12 cellular contexts compared by ENCODE assay signal in the genomic region with DNA sequence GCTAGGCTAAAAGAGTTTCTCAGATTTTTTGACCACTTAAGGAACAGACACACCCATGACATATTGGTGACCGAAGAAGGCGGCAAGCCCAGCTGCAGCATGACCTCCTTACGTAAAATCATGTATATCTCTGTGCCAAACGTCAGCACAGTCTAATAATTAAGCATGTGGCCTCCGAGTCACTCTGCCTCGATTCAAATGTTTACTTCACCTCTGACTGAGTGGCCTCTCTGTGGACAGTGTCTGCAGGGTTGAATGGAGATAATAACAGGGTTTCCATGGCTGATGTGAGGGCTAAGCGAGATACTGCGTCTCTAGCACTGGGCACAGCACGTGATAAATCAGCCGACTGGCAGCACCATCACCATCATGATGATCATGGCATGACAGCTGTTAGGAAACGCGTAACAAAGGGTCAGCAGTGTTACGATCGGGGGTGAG.
DNase-seq lines count a peak whose midpoint lies in the region; ATAC-seq and TF ChIP-seq lines count a peak whose summit lies in the region.
"Had no signal": no experiment of that assay in that cellular context is flagged by ENCODE, and none has a peak within 500 bp of the region (broad histone marks: within the 10 kb centered on the region; RNA-seq: fewer than 3 reads in every experiment).

No MANE protein-coding gene starts in this region.

- TF ChIP-seq RAD21 in SK-N-SH (IDR thresholded peaks at IDR 0.05; ENCODE audit: low read length), result peak; percentile 14; the same call in 1 of the 2 replicates

- H3K9me3 Mint-ChIP-seq in activated T-helper 2 cell treated with anti-CD3 and anti-CD28 coated beads, Interferon-gamma antibody, Interleukin-2, Interleukin-4, amounts not matched to agents 10 μg/mL and 5 μg/mL and 100 μg/mL, durations not matched to agents 14 hours and 24 hours and 36 hours, result no peaks in the 10 kb centered on the region

- H3K36me3 ChIP-seq in ACC112 (ENCODE audit: insufficient read depth, low read length), result no peaks in the 10 kb centered on the region
- H3K36me3 ChIP-seq in SK-N-SH (replicated peaks in 1 of 2; ENCODE audit: control insufficient read depth in 1 of 2, insufficient read depth in 2 of 2, low read length in 1 of 2), result no peaks in the 10 kb centered on the region
- no peaks in the 10 kb centered on the region for H3K36me3 ChIP-seq in heart right ventricle
- H3K36me3 ChIP-seq in parathyroid adenoma (ENCODE audit: control insufficient read depth, insufficient read depth, low read length), result no peaks in the 10 kb centered on the region
- no peaks in the 10 kb centered on the region for H3K36me3 ChIP-seq in SJCRH30
- H3K36me3 ChIP-seq: Peyer's patch, tibial nerve had no signal

- no peak overlapping the region for H3K9ac ChIP-seq in SK-N-SH
- H3K9ac ChIP-seq in parathyroid adenoma, result no peak overlapping the region

- H3K9me3 ChIP-seq in SK-N-SH (peaks cover 2% of the 10 kb centered on the region), heart right ventricle (peaks cover 0 to 7% (median 0%) of the 10 kb centered on the region in 11 donors), parathyroid adenoma (ENCODE audit: control insufficient read depth, low read length) (no peaks in the 10 kb centered on the region), SJCRH30 (replicated peaks) (no peaks in the 10 kb centered on the region)
- H3K9me3 ChIP-seq: MG63, Peyer's patch, tibial nerve had no signal

- H3F3A ChIP-seq in SK-N-SH (replicated peaks; ENCODE audit: insufficient read depth), result no peaks in the 10 kb centered on the region

- 55% methylated on average over 14 of the region's 14 CpGs for WGBS in SK-N-SH (ENCODE audit: low lambda C conversion rate)
- WGBS in heart right ventricle, 2 donors, result 45 to 51% methylated on average over 14 of the region's 14 CpGs

- H3K4me3 ChIP-seq in ACC112 (ENCODE audit: low read depth, low read length), result peak overlapping the region; percentile 24
- no peak overlapping the region for H3K4me3 ChIP-seq in SK-N-SH (ENCODE audit: low read depth in 2 of 2, low read length in 1 of 2)
- H3K4me3 ChIP-seq in heart right ventricle, result peak overlapping the region in 3 of 10 donors; percentile 2 to 15 (median 6)
- no peak overlapping the region for H3K4me3 ChIP-seq in parathyroid adenoma (ENCODE audit: low read depth, low read length)
- H3K4me3 ChIP-seq in SJCRH30, result no peak overlapping the region
- H3K4me3 ChIP-seq: MG63, Peyer's patch, tibial nerve had no signal

- H3K27me3 Mint-ChIP-seq in activated T-helper 2 cell treated with anti-CD3 and anti-CD28 coated beads, Interferon-gamma antibody, Interleukin-2, Interleukin-4, amounts not matched to agents 10 μg/mL and 5 μg/mL and 100 μg/mL, durations not matched to agents 14 hours and 24 hours and 36 hours (ENCODE audit: low read depth), result no peaks in the 10 kb centered on the region

- H2AFZ ChIP-seq in ACC112 (ENCODE audit: low read length, unreplicated experiment) (no peak overlapping the region), SK-N-SH (ENCODE audit: low read depth) (no peak overlapping the region), parathyroid adenoma (peak overlapping the region; percentile 58)

- in situ Hi-C loops in G401 (cut with HindIII; ENCODE audit: low sequenced_read_pairs), result no loop called here

- CTCF ChIA-PET in SK-N-SH (lab: Yijun Ruan, JAX), result interaction anchor here (0.7 to 1.7 kb wide), 8 partner anchors 11 to 209 kb away, joined by 3 to 7 read pairs (median 4); no protein-coding TSS in a partner anchor

- TF ChIP-seq EP300 in SK-N-SH (IDR thresholded peaks at IDR 0.05; ENCODE audit: borderline replicate concordance in 1 of 2, low read depth in 1 of 2, low read length in 1 of 2), result no peak

- no peaks in the 10 kb centered on the region for H3K4me1 Mint-ChIP-seq in activated T-helper 2 cell treated with anti-CD3 and anti-CD28 coated beads, Interferon-gamma antibody, Interleukin-2, Interleukin-4, amounts not matched to agents 10 μg/mL and 5 μg/mL and 100 μg/mL, durations not matched to agents 14 hours and 24 hours and 36 hours (ENCODE audit: low read depth)

- peak in 6 of 8 donors; percentile 29 to 63 (median 34) for ATAC-seq in heart right ventricle

- H3K4me1 ChIP-seq in ACC112 (ENCODE audit: control insufficient read depth, insufficient read depth, low read length, unreplicated experiment) (peaks cover 22% of the 10 kb centered on the region), SK-N-SH (ENCODE audit: control insufficient read depth in 1 of 2, insufficient read depth in 2 of 2, low read depth in 1 of 2, low read length in 1 of 2) (peaks cover 0 to 66% of the 10 kb centered on the region in 2 experiments; a peak in 2 of 4 replicates), heart right ventricle (peaks cover 0 to 43% (median 25%) of the 10 kb centered on the region in 9 donors), parathyroid adenoma (no peaks in the 10 kb centered on the region), SJCRH30 (no peaks in the 10 kb centered on the region)
- H3K4me1 ChIP-seq: Peyer's patch had no signal

- H3K4me3 Mint-ChIP-seq in activated T-helper 2 cell treated with anti-CD3 and anti-CD28 coated beads, Interferon-gamma antibody, Interleukin-2, Interleukin-4, amounts not matched to agents 10 μg/mL and 5 μg/mL and 100 μg/mL, durations not matched to agents 14 hours and 24 hours and 36 hours (ENCODE audit: low read depth), result no peak overlapping the region

- H3K9me2 ChIP-seq in SK-N-SH, result no peaks in the 10 kb centered on the region

- H3K79me2 ChIP-seq in ACC112 (ENCODE audit: control insufficient read depth, insufficient read depth, low read length, unreplicated experiment), result peaks cover 60% of the 10 kb centered on the region
- no peaks in the 10 kb centered on the region for H3K79me2 ChIP-seq in SK-N-SH (ENCODE audit: insufficient read depth)
- H3K79me2 ChIP-seq in parathyroid adenoma, result no peaks in the 10 kb centered on the region

- TF ChIP-seq CTCF in SK-N-SH (IDR thresholded peaks at IDR 0.05), result no peak
- no peak for TF ChIP-seq CTCF in heart right ventricle (IDR thresholded peaks at IDR 0.05)
- TF ChIP-seq CTCF in parathyroid adenoma (IDR thresholded peaks at IDR 0.05), result no peak

- DNase-seq in SK-N-SH, result peak; percentile 71
- no peak for DNase-seq in heart right ventricle
- no peak for DNase-seq in activated naive CD4-positive, alpha-beta T cell treated with Interleukin-2 at 50 U/mL for 16 hours
- DNase-seq in G401 (ENCODE audit: low spot score), result no peak
- DNase-seq in activated T-helper 2 cell treated with anti-CD3 and anti-CD28 coated beads, Interferon-gamma antibody, Interleukin-2, Interleukin-4, amounts not matched to agents 10 μg/mL and 5 μg/mL and 100 μg/mL, durations not matched to agents 14 hours and 24 hours and 36 hours (ENCODE audit: low spot score), result no peak
- no peak for DNase-seq in SJCRH30
- DNase-seq: MG63, Peyer's patch had no signal

- POLR2A ChIA-PET in SK-N-SH (lab: Yijun Ruan, JAX), result interaction anchor here (1.3 to 2.5 kb wide), 5 partner anchors 8 to 152 kb away, joined by 3 to 13 read pairs (median 6); no protein-coding TSS in a partner anchor

- no peak overlapping the region for H3K27ac Mint-ChIP-seq in activated T-helper 2 cell treated with anti-CD3 and anti-CD28 coated beads, Interferon-gamma antibody, Interleukin-2, Interleukin-4, amounts not matched to agents 10 μg/mL and 5 μg/mL and 100 μg/mL, durations not matched to agents 14 hours and 24 hours and 36 hours

- H4K20me1 ChIP-seq in SK-N-SH (ENCODE audit: insufficient read depth), result no peaks in the 10 kb centered on the region

- peak overlapping the region; percentile 69 for H3K27ac ChIP-seq in ACC112 (ENCODE audit: low read depth, low read length)
- peak overlapping the region in 1 of 2 experiments; percentile 97; a peak in 2 of 4 replicates for H3K27ac ChIP-seq in SK-N-SH (ENCODE audit: low read depth in 2 of 2, low read length in 1 of 2)
- peak overlapping the region in 7 of 10 donors; percentile 22 to 71 (median 53) for H3K27ac ChIP-seq in heart right ventricle
- peak overlapping the region; percentile 49 for H3K27ac ChIP-seq in parathyroid adenoma
- H3K27ac ChIP-seq in SJCRH30, result no peak overlapping the region
- H3K27ac ChIP-seq: HL-60 had no signal

- H3K4me2 ChIP-seq in SK-N-SH (no peak overlapping the region), parathyroid adenoma (ENCODE audit: low read length) (no peak overlapping the region)

- H3K27me3 ChIP-seq in ACC112 (ENCODE audit: insufficient read depth, low read length) (no peaks in the 10 kb centered on the region), SK-N-SH (ENCODE audit: insufficient read depth) (no peaks in the 10 kb centered on the region), heart right ventricle (no peaks in the 10 kb centered on the region), parathyroid adenoma (ENCODE audit: control insufficient read depth, insufficient read depth, low read length) (no peaks in the 10 kb centered on the region), SJCRH30 (no peaks in the 10 kb centered on the region)
- H3K27me3 ChIP-seq: MG63, Peyer's patch, tibial nerve had no signal

- intact Hi-C loops in heart right ventricle (cut with DNase I), result no loop called here
- intact Hi-C loops in activated T-helper 2 cell treated with anti-CD3 and anti-CD28 coated beads, Interferon-gamma antibody, Interleukin-2, Interleukin-4, amounts not matched to agents 10 μg/mL and 5 μg/mL and 100 μg/mL, durations not matched to agents 14 hours and 24 hours and 36 hours (cut with micrococcal nuclease), result no loop called here

- no peaks in the 10 kb centered on the region for H3K36me3 Mint-ChIP-seq in activated T-helper 2 cell treated with anti-CD3 and anti-CD28 coated beads, Interferon-gamma antibody, Interleukin-2, Interleukin-4, amounts not matched to agents 10 μg/mL and 5 μg/mL and 100 μg/mL, durations not matched to agents 14 hours and 24 hours and 36 hours (ENCODE audit: low read depth)

TF ChIP-seq in SK-N-SH, 30 proteins besides CTCF, POLR2A, EP300 and RAD21:
- TF ChIP-seq RCOR1 (IDR thresholded peaks at IDR 0.05; ENCODE audit: low read length) (0 out of 2 replicates have a peak, but pooled peaks have one; percentile 12), MXI1 (IDR thresholded peaks at IDR 0.05; ENCODE audit: low read depth, low read length) (peak; percentile 61), NFIC (IDR thresholded peaks at IDR 0.05; ENCODE audit: borderline replicate concordance) (no peak), TEAD4 (IDR thresholded peaks at IDR 0.05; ENCODE audit: borderline replicate concordance, insufficient read depth) (no peak), EZH2phosphoT487 (IDR thresholded peaks at IDR 0.05; ENCODE audit: borderline replicate concordance, low read depth) (no peak)
